In the genomic region with DNA sequence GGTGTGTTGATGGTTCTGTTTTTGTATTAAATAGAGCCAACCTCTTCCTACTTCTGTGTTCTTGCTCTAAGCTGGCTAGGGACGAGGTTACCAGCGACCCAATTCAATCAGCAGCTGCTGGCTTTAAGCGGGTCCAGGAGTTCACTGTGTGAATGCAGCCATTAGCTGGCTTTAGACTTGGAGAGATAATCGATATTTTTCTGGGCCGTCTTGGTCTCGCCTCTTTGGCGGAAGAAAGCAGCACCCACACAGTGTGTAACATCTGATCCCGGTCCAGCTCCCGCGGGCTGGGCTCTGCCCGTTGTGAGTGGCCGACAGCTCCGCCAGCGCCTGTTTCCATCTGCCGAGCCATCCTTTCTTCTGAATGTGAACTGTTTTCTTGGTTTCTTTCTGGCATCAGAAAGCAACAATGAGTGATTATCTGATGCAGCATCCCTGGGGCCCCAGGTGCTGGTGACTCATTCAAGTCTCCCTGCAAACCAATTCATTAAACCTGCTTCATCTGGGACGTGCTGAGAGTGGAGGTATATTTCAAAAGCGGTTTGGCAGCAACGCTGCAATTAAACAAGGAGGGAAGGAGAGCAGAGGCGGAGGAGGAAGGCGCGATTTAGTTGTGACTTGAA, we compare ENCODE assay signal across 22 cellular contexts.
DNase-seq lines count a peak whose midpoint lies in the region; ATAC-seq, FAIRE-seq and TF ChIP-seq lines count a peak whose summit lies in the region.
"Had no signal": no experiment of that assay in that cellular context is flagged by ENCODE, and none has a peak within 500 bp of the region (broad histone marks: within the 10 kb centered on the region; RNA-seq: fewer than 3 reads in every experiment).

No MANE protein-coding gene starts in this region.

- H3K9ac ChIP-seq in mesendoderm (ENCODE audit: low read length): no peak overlapping the region

- ATAC-seq in left cardiac atrium (no peak), pancreas (no peak)
- ATAC-seq: natural killer cell had no signal

- H3K23ac ChIP-seq in mesendoderm (ENCODE audit: low read length): no peak overlapping the region

- peak overlapping the region in 36 of 59 donors; percentile 1 to 48 (median 30) for H3K4me3 ChIP-seq in dorsolateral prefrontal cortex
- no peak overlapping the region for H3K4me3 ChIP-seq in mesendoderm (ENCODE audit: low read length)
- no peak overlapping the region for H3K4me3 ChIP-seq in pancreas
- H3K4me3 ChIP-seq: hepatocyte, testis had no signal

- FAIRE-seq in pancreas (lab: Jason Lieb, UNC): no peak
- FAIRE-seq: G401.6, GM19239, kidney had no signal

- H3K79me1 ChIP-seq in mesendoderm (ENCODE audit: low read length): no peaks in the 10 kb centered on the region

- no peak overlapping the region for H4K8ac ChIP-seq in mesendoderm (ENCODE audit: low read depth, low read length)

- DNase-seq in cardiac septum (ENCODE audit: low spot score) (peak; percentile 64), left cardiac atrium (no peak), dorsolateral prefrontal cortex (peak in 2 of 10 donors; percentile 17 to 18), mesendoderm (peak; percentile 18), pancreas (no peak), NAMALWA (ENCODE audit: low spot score) (no peak), cerebellar nuclear complex (lab: John Stamatoyannopoulos, UW) (no peak)
- no peak for DNase-seq in activated CD4-positive, CD25-positive, alpha-beta regulatory T cell treated with anti-CD3 and anti-CD28 coated beads, Interleukin-2, amount 50 U/mL, for 72 hours
- DNase-seq: 8988T; activated CD4-positive, alpha-beta memory T cell treated with anti-CD3 and anti-CD28 coated beads for 36 hours; activated naive CD8-positive, alpha-beta T cell treated with anti-CD3 and anti-CD28 coated beads, Interleukin-2, amount 10 ng/mL, durations not matched to agents 7 days and 5 days; activated T-cell treated with anti-CD3 and anti-CD28 coated beads, Interleukin-2, amount 50 U/mL, for 48 hours; brain microvascular endothelial cell; Calu3; HCEC 1CT; kidney; natural killer cell; T-helper 1 cell; testis had no signal

- no CpG with 5 or more reads among the region's 21 CpGs for WGBS in mesendoderm (ENCODE audit: extremely low coverage, insufficient coverage, low lambda C conversion rate)
- 80 to 84% methylated on average over 21 of the region's 21 CpGs for WGBS in pancreas, 2 donors

- H3K56ac ChIP-seq in mesendoderm (ENCODE audit: low read length): no peak overlapping the region

- no peak overlapping the region for H3K27ac ChIP-seq in dorsolateral prefrontal cortex
- H3K27ac ChIP-seq in mesendoderm (ENCODE audit: low read depth, low read length): no peak overlapping the region
- no peak overlapping the region for H3K27ac ChIP-seq in pancreas
- H3K27ac ChIP-seq: brain microvascular endothelial cell, hepatocyte, testis had no signal

- H3K18ac ChIP-seq in mesendoderm (ENCODE audit: low read length): no peak overlapping the region

- H3K36me3 ChIP-seq in mesendoderm (ENCODE audit: control insufficient read depth, insufficient read depth, low read length): no peaks in the 10 kb centered on the region
- no peaks in the 10 kb centered on the region for H3K36me3 ChIP-seq in pancreas
- H3K36me3 ChIP-seq: brain microvascular endothelial cell had no signal

- intact Hi-C loops in cardiac septum (cut with DNase I) (no loop called here), left cardiac atrium (cut with DNase I) (no loop called here), dorsolateral prefrontal cortex (cut with DNase I) (no loop called here), pancreas (cut with DNase I) (no loop called here)

- H3K9me3 ChIP-seq in pancreas: no peaks in the 10 kb centered on the region
- H3K9me3 ChIP-seq: testis had no signal

- H2AK5ac ChIP-seq in mesendoderm (ENCODE audit: low read length): no peak overlapping the region

- H3K4me2 ChIP-seq in mesendoderm (ENCODE audit: low read length): no peak overlapping the region
- H3K4me2 ChIP-seq: hepatocyte had no signal

- H3K4ac ChIP-seq in mesendoderm (ENCODE audit: low read depth, low read length): no peak overlapping the region

- no peak overlapping the region for H2BK5ac ChIP-seq in mesendoderm (ENCODE audit: low read length)

- no peak overlapping the region for H2BK120ac ChIP-seq in mesendoderm (ENCODE audit: low read depth, low read length)

- peaks cover 0 to 18% (median 0%) of the 10 kb centered on the region in 45 donors for H3K27me3 ChIP-seq in dorsolateral prefrontal cortex
- no peaks in the 10 kb centered on the region for H3K27me3 ChIP-seq in mesendoderm (ENCODE audit: insufficient read depth, low read length, poor library complexity)
- H3K27me3 ChIP-seq in pancreas: no peaks in the 10 kb centered on the region
- H3K27me3 ChIP-seq: brain microvascular endothelial cell, testis had no signal

- H3K79me2 ChIP-seq in mesendoderm (ENCODE audit: control insufficient read depth, insufficient read depth, low read length): no peaks in the 10 kb centered on the region
- H3K79me2 ChIP-seq: hepatocyte had no signal

- H4K5ac ChIP-seq in mesendoderm (ENCODE audit: low read length): no peak overlapping the region

- TF ChIP-seq CTCF in dorsolateral prefrontal cortex (IDR thresholded peaks at IDR 0.05 in 54 of 56, conservative IDR thresholded peaks at IDR 0.05 in 2 of 56; ENCODE audit: low read depth in 1 of 56, partially characterized antibody in 56 of 56) (no peak), pancreas (IDR thresholded peaks at IDR 0.05) (no peak)

- no peak overlapping the region for H2BK15ac ChIP-seq in mesendoderm (replicated peaks; ENCODE audit: low read depth)

- H3K4me1 ChIP-seq in mesendoderm (ENCODE audit: control insufficient read depth, low read depth, low read length) (no peaks in the 10 kb centered on the region), pancreas (no peaks in the 10 kb centered on the region)
- H3K4me1 ChIP-seq: testis had no signal

Comparison
In these comparisons a context has a peak if more than half of its experiments do, and no peak if none do; other contexts are left out.
1. DNase-seq: peak in cardiac septum (single experiment) and mesendoderm (single experiment); none in left cardiac atrium (single experiment), activated CD4-positive, CD25-positive, alpha-beta regulatory T cell treated with anti-CD3 and anti-CD28 coated beads, Interleukin-2, amount 50 U/mL, for 72 hours (single experiment), pancreas (0 of 6), NAMALWA (single experiment) and cerebellar nuclear complex (0 of 2).
2. H3K4me3 ChIP-seq: peak in dorsolateral prefrontal cortex (36 of 59); none in mesendoderm (single experiment) and pancreas (0 of 4).